ENCODE assay signal across 8 cellular contexts in the genomic region with DNA sequence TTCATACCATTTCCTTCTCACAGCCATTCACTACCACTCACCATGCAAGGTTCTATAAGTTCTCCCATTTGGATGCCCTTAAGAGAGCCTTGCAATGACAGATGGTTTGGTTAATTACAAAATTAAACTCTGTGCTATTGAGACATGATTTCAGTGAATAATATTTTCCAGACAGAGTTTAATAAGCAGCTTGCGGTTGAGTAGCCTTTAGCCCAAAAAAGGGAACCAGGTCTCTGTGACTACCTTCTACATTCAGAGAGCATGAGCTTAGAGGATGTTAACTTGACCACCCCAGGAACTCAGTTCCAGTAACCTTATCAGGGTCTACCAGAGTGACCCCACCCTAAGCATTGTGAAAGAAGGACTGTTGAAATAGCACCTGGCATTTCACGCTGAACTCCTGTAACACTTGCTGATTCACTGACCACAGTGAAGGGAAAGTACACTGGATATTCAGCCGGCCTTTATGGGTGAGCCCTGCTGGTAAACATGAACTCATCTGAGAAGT.
DNase-seq lines count a peak whose midpoint lies in the region; ATAC-seq and TF ChIP-seq lines count a peak whose summit lies in the region.

No MANE protein-coding gene starts in this region.

- H3K27ac ChIP-seq in aorta (ENCODE audit: low read depth in 1 of 2, low read length in 2 of 2) (no peak overlapping the region), transverse colon (no peak overlapping the region), coronary artery (no peak overlapping the region)

- ATAC-seq in GM18517 (IDR thresholded peaks at IDR 0.05; ENCODE audit: unreplicated experiment) (peak; percentile 87), HG02642 (IDR thresholded peaks at IDR 0.05; ENCODE audit: poor library complexity, unreplicated experiment) (peak; percentile 91), aorta (ENCODE audit: low FRiP score) (no peak)

- in situ Hi-C loops in transverse colon (cut with MboI; ENCODE audit: low pct_ligation_motif_present in 1 of 4, low pct_unique_long_range_greater_than_20kb in 1 of 4, low sequenced_read_pairs in 3 of 4), result no loop called here

- H3K27me3 ChIP-seq in aorta (ENCODE audit: control insufficient read depth in 1 of 2, insufficient read depth in 2 of 2, low read length in 1 of 2) (no peaks in the 10 kb centered on the region), transverse colon (no peaks in the 10 kb centered on the region)

- H3K4me3 ChIP-seq in aorta (ENCODE audit: low read length in 2 of 2) (no peak overlapping the region), transverse colon (no peak overlapping the region), coronary artery (no peak overlapping the region)

- no peak for TF ChIP-seq EP300 in transverse colon (IDR thresholded peaks at IDR 0.05; ENCODE audit: low read depth)

- TF ChIP-seq CTCF in transverse colon (IDR thresholded peaks at IDR 0.05) (no peak), coronary artery (IDR thresholded peaks at IDR 0.05) (no peak)

- WGBS in aorta, 2 donors, result 90 to 92% methylated on average over 3 of the region's 3 CpGs
- WGBS in transverse colon (ENCODE audit: low coverage in 1 of 2), 2 donors, result 38 to 54% methylated on average over 3 of the region's 3 CpGs

- intact Hi-C loops in aorta (cut with DNase I), result no loop called here
- intact Hi-C loops in transverse colon (cut with DNase I; ENCODE audit: low total_unique reads), result no loop called here

- H3K36me3 ChIP-seq in aorta (ENCODE audit: control insufficient read depth in 1 of 2, insufficient read depth in 2 of 2, low read length in 1 of 2) (no peaks in the 10 kb centered on the region), transverse colon (no peaks in the 10 kb centered on the region)

- H3K9me3 ChIP-seq in aorta (ENCODE audit: control insufficient read depth, low read length) (no peaks in the 10 kb centered on the region), transverse colon (no peaks in the 10 kb centered on the region)

- no peak for TF ChIP-seq POLR2A in transverse colon (IDR thresholded peaks at IDR 0.05)

- H3K4me1 ChIP-seq in aorta (ENCODE audit: control insufficient read depth in 1 of 2, insufficient read depth in 2 of 2, low read length in 2 of 2), result no peaks in the 10 kb centered on the region
- H3K4me1 ChIP-seq in transverse colon, result no peaks in the 10 kb centered on the region

- DNase-seq in NCI-H446 (lab: John Stamatoyannopoulos, UW) (peak; percentile 3 to 24), fibroblast of peridontal ligament (ENCODE audit: extremely low read depth) (peak; percentile 80), aorta (no peak), DMS114 treated with DMSO at 0.1 percent for 48 hours (lab: John Stamatoyannopoulos, UW; ENCODE audit: unreplicated experiment) (no peak), transverse colon (no peak), coronary artery (ENCODE audit: low spot score) (no peak)

Comparison
In these comparisons a context has a peak if more than half of its experiments do, and no peak if none do; other contexts are left out.
1. DNase-seq: peak in NCI-H446 (2 of 2) and fibroblast of peridontal ligament (single experiment); none in aorta (0 of 2), DMS114 treated with DMSO at 0.1 percent for 48 hours (single experiment), transverse colon (single experiment) and coronary artery (single experiment).